1 cellular context compared by ENCODE assay signal in genomic region chr1:83796409-83796808, GRCh38.
TF ChIP-seq lines count a peak whose summit lies in the region.

No MANE protein-coding gene starts in this region.

TF ChIP-seq in WTC11, 78 proteins besides CTCF, POLR2A, EP300 and RAD21:
- TF ChIP-seq ZNF512 (CRISPR knock-in tag; IDR thresholded peaks at IDR 0.05; ENCODE audit: borderline replicate concordance) (no peak), CDX4 (CRISPR knock-in tag; IDR thresholded peaks at IDR 0.05; ENCODE audit: borderline replicate concordance) (no peak), ZNF423 (CRISPR knock-in tag; IDR thresholded peaks at IDR 0.05) (no peak), FOXK1 (CRISPR knock-in tag; IDR thresholded peaks at IDR 0.05) (no peak), HMGXB4 (CRISPR knock-in tag; IDR thresholded peaks at IDR 0.05) (no peak), OVOL2 (CRISPR knock-in tag; IDR thresholded peaks at IDR 0.05; ENCODE audit: borderline replicate concordance) (no peak), FOXP1 (CRISPR knock-in tag; IDR thresholded peaks at IDR 0.05; ENCODE audit: borderline replicate concordance) (no peak), MXD4 (CRISPR knock-in tag; IDR thresholded peaks at IDR 0.05; ENCODE audit: borderline replicate concordance) (no peak), ZNF138 (CRISPR knock-in tag; conservative IDR thresholded peaks at IDR 0.05) (no peak), ZNF263 (CRISPR knock-in tag; IDR thresholded peaks at IDR 0.05; ENCODE audit: low read depth) (no peak), ATF6 (CRISPR knock-in tag; IDR thresholded peaks at IDR 0.05) (no peak), MAX (CRISPR knock-in tag; IDR thresholded peaks at IDR 0.05) (no peak)
- TF ChIP-seq, protein P1, sequence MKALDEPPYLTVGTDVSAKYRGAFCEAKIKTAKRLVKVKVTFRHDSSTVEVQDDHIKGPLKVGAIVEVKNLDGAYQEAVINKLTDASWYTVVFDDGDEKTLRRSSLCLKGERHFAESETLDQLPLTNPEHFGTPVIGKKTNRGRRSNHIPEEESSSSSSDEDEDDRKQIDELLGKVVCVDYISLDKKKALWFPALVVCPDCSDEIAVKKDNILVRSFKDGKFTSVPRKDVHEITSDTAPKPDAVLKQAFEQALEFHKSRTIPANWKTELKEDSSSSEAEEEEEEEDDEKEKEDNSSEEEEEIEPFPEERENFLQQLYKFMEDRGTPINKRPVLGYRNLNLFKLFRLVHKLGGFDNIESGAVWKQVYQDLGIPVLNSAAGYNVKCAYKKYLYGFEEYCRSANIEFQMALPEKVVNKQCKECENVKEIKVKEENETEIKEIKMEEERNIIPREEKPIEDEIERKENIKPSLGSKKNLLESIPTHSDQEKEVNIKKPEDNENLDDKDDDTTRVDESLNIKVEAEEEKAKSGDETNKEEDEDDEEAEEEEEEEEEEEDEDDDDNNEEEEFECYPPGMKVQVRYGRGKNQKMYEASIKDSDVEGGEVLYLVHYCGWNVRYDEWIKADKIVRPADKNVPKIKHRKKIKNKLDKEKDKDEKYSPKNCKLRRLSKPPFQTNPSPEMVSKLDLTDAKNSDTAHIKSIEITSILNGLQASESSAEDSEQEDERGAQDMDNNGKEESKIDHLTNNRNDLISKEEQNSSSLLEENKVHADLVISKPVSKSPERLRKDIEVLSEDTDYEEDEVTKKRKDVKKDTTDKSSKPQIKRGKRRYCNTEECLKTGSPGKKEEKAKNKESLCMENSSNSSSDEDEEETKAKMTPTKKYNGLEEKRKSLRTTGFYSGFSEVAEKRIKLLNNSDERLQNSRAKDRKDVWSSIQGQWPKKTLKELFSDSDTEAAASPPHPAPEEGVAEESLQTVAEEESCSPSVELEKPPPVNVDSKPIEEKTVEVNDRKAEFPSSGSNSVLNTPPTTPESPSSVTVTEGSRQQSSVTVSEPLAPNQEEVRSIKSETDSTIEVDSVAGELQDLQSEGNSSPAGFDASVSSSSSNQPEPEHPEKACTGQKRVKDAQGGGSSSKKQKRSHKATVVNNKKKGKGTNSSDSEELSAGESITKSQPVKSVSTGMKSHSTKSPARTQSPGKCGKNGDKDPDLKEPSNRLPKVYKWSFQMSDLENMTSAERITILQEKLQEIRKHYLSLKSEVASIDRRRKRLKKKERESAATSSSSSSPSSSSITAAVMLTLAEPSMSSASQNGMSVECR (CRISPR knock-in tag; IDR thresholded peaks at IDR 0.05; ENCODE audit: borderline replicate concordance), result no peak
